In genomic region chr3:151879037-151879436, GRCh38 we compare ENCODE assay signal across 21 cellular contexts. TPM values are rescaled to one million over a fixed set of nuclear protein-coding genes. Genes with fewer than 3 reads are reported as not detected.
"Had no signal": no experiment of that assay in that cellular context is flagged by ENCODE, and none has a peak within 500 bp of the region (broad histone marks: within the 10 kb centered on the region; RNA-seq: fewer than 3 reads in every experiment).

No MANE protein-coding gene starts in this region.

- H3K27ac Mint-ChIP-seq: activated CD4-positive, alpha-beta memory T cell treated with anti-CD3 and anti-CD28 coated beads, Interleukin-2, amount 10 ng/mL, durations not matched to agents 7 days and 5 days; activated naive CD4-positive, alpha-beta T cell treated with anti-CD3 and anti-CD28 coated beads for 36 hours; memory B cell had no signal

- H3K36me3 ChIP-seq: gastroesophageal sphincter, heart right ventricle, left ventricle myocardium inferior, vagina had no signal

- FAIRE-seq: bronchial epithelial cell had no signal

- H3K27me3 ChIP-seq: gastroesophageal sphincter, heart right ventricle, vagina had no signal

- H3K9me3 Mint-ChIP-seq: activated CD4-positive, alpha-beta memory T cell treated with anti-CD3 and anti-CD28 coated beads, Interleukin-2, amount 10 ng/mL, durations not matched to agents 7 days and 5 days; activated naive CD4-positive, alpha-beta T cell treated with anti-CD3 and anti-CD28 coated beads for 36 hours; activated T-cell treated with anti-CD3 and anti-CD28 coated beads, Interleukin-2, amount 50 U/mL, for 4 hours; memory B cell had no signal

- DNase-seq: activated CD4-positive, alpha-beta memory T cell treated with anti-CD3 and anti-CD28 coated beads, Interleukin-2, amount 10 ng/mL, durations not matched to agents 7 days and 5 days; activated CD4-positive, alpha-beta T cell treated with anti-CD3 and anti-CD28 coated beads for 48 hours; activated CD4-positive, CD25-positive, alpha-beta regulatory T cell; activated naive CD4-positive, alpha-beta T cell treated with anti-CD3 and anti-CD28 coated beads for 36 hours; activated T-cell treated with anti-CD3 and anti-CD28 coated beads, Interleukin-2, amount 50 U/mL, for 4 hours; aorta; cerebellar nuclear complex; cortex of kidney; left ventricle myocardium inferior; stimulated activated CD4-positive, alpha-beta T cell treated with anti-CD3 and anti-CD28 coated beads, Interleukin-12 subunit alpha, Interleukin-12 subunit beta, amount 100 ng/mL, for 4 hours; stimulated activated CD4-positive, alpha-beta T cell treated with anti-CD3 and anti-CD28 coated beads, Interleukin-1b, Interleukin-23, amount 100 ng/mL, for 48 hours; stimulated activated CD8-positive, alpha-beta memory T cell treated with anti-CD3 and anti-CD28 coated beads, Interleukin-4, amount 100 ng/mL, for 48 hours; stimulated activated naive CD4-positive, alpha-beta T cell treated with Interleukin-2 at 50 U/mL for 16 hours; T-helper 9 cell; trophoblast cell had no signal

- H3K27me3 Mint-ChIP-seq: memory B cell had no signal

- H3K4me1 ChIP-seq: left ventricle myocardium inferior, vagina had no signal

- H3K9me3 ChIP-seq: left ventricle myocardium inferior, vagina had no signal

- ATAC-seq: activated T-cell treated with anti-CD3 and anti-CD28 coated beads, Interleukin-2, amount 50 U/mL, for 4 hours; gastroesophageal sphincter had no signal

- H3K4me3 Mint-ChIP-seq: activated CD4-positive, alpha-beta memory T cell treated with anti-CD3 and anti-CD28 coated beads, Interleukin-2, amount 10 ng/mL, durations not matched to agents 7 days and 5 days; activated naive CD4-positive, alpha-beta T cell treated with anti-CD3 and anti-CD28 coated beads for 36 hours; activated T-cell treated with anti-CD3 and anti-CD28 coated beads, Interleukin-2, amount 50 U/mL, for 4 hours had no signal

- H3K4me3 ChIP-seq: gastroesophageal sphincter, heart right ventricle, left ventricle myocardium inferior, vagina had no signal

- H3K27ac ChIP-seq: gastroesophageal sphincter, left ventricle myocardium inferior, vagina had no signal

- H3K36me3 Mint-ChIP-seq: memory B cell had no signal

RNA-seq across cellular contexts. Expression of gene SUCNR1, which starts 5.6 kb away (rescaled TPM):
- total RNA-seq: activated CD4-positive, alpha-beta memory T cell treated with anti-CD3 and anti-CD28 coated beads, Interleukin-2, amount 10 ng/mL, durations not matched to agents 7 days and 5 days; activated naive CD4-positive, alpha-beta T cell treated with anti-CD3 and anti-CD28 coated beads for 36 hours; activated T-cell treated with anti-CD3 and anti-CD28 coated beads, Interleukin-2, amount 50 U/mL, for 4 hours; bronchial epithelial cell had no signal
- polyA plus RNA-seq: neural cell had no signal
